Comparison of ENCODE assay signal across 2 cellular contexts in the genomic region with DNA sequence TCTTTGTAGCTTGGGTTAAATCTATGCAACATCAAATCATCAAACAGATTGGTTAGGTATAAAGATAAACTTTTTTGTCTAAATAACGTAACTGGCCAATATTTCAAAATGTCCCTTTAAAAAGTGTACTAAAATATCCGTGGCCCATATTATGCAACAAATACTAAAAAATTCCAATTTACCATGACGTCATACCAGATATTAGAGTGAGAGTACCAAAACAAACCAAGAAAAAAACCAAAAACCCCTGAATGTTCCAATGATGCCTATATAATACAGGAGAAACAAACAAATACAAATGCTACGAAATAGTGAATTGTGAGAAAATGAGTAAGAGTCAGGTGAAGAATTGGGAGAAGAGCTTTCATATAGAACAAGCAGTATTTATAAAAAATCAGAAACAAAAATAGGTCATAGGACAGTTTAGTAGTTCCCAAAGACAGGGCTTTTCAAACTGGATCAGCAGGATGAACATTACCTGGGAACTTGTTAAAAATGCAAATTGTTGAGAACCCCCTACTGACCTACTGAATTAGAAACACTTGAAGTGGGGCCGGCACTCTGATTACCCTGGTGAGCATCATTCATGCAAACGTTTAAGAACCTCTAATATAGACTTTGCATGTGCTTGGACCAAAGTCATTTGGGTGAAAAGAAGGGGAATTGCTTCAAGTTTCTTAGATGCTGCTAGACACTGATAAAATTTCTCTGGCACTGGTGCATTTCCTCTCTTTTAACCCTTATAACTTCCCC.
TF ChIP-seq lines count a peak whose summit lies in the region.

No MANE protein-coding gene starts in this region.

TF ChIP-seq in GM23338, 12 proteins besides CTCF, POLR2A, EP300 and RAD21:
- TF ChIP-seq NANOG (IDR thresholded peaks at IDR 0.05; ENCODE audit: borderline replicate concordance): peak; percentile 46
- no peak for TF ChIP-seq ZNF331 (CRISPR knock-in tag; IDR thresholded peaks at IDR 0.05; ENCODE audit: low read depth)

TF ChIP-seq in H1, 55 proteins besides CTCF, POLR2A, EP300 and RAD21:
- TF ChIP-seq NANOG (IDR thresholded peaks at IDR 0.05; ENCODE audit: insufficient read depth, low read depth, low read length, poor library complexity, severe bottlenecking) (peak; percentile 77), RBBP5 (IDR thresholded peaks at IDR 0.05; ENCODE audit: borderline replicate concordance, low read depth, low read length) (no peak)
